In genomic region chr1:55048453-55049270, GRCh38 we compare ENCODE assay signal across 18 cellular contexts. TPM values are rescaled to one million over a fixed set of nuclear protein-coding genes. Genes with fewer than 3 reads are reported as not detected.
"Had no signal": no experiment of that assay in that cellular context is flagged by ENCODE, and none has a peak within 500 bp of the region (broad histone marks: within the 10 kb centered on the region; RNA-seq: fewer than 3 reads in every experiment).

No MANE protein-coding gene starts in this region.

- ATAC-seq: activated CD4-positive, CD25-positive, alpha-beta regulatory T cell treated with anti-CD3 and anti-CD28 coated beads, Interleukin-2, amount 50 U/mL, for 24 hours; naive thymus-derived CD8-positive, alpha-beta T cell had no signal

- DNase-seq: activated CD4-positive, alpha-beta memory T cell treated with anti-CD3 and anti-CD28 coated beads for 36 hours; activated naive CD8-positive, alpha-beta T cell treated with anti-CD3 and anti-CD28 coated beads, Interleukin-2, amount 10 ng/mL, durations not matched to agents 7 days and 5 days; activated T-cell treated with anti-CD3 and anti-CD28 coated beads, Interleukin-2, amount 50 U/mL, for 48 hours; esophagus squamous epithelium; foreskin fibroblast; heart left ventricle; naive thymus-derived CD8-positive, alpha-beta T cell; occipital lobe; sigmoid colon; stimulated activated naive CD4-positive, alpha-beta T cell; transverse colon had no signal

- H3K9me3 ChIP-seq: esophagus squamous epithelium, heart left ventricle, sigmoid colon, transverse colon had no signal

- H3K4me1 Mint-ChIP-seq: activated naive CD8-positive, alpha-beta T cell treated with anti-CD3 and anti-CD28 coated beads, Interleukin-2, amount 10 ng/mL, durations not matched to agents 7 days and 5 days; naive thymus-derived CD8-positive, alpha-beta T cell had no signal

- H3K27me3 ChIP-seq: esophagus squamous epithelium, heart left ventricle, sigmoid colon, transverse colon had no signal

- H3K4me3 ChIP-seq: esophagus squamous epithelium, heart left ventricle, sigmoid colon, transverse colon had no signal

- H3K4me1 ChIP-seq: esophagus squamous epithelium, transverse colon had no signal

- H3K4me3 Mint-ChIP-seq: activated CD4-positive, alpha-beta memory T cell treated with anti-CD3 and anti-CD28 coated beads for 36 hours; activated naive CD8-positive, alpha-beta T cell treated with anti-CD3 and anti-CD28 coated beads, Interleukin-2, amount 10 ng/mL, durations not matched to agents 7 days and 5 days; naive thymus-derived CD8-positive, alpha-beta T cell; T-helper 1 cell treated with Interleukin-12 subunit alpha and Interleukin-12 subunit beta and Interleukin-4 antibody, amounts not matched to agents 30 μg/mL and 1 μg/mL, for 36 hours had no signal

- H3K27me3 Mint-ChIP-seq: activated CD4-positive, alpha-beta memory T cell treated with anti-CD3 and anti-CD28 coated beads for 36 hours had no signal

- H3K9me3 Mint-ChIP-seq: activated CD4-positive, alpha-beta memory T cell treated with anti-CD3 and anti-CD28 coated beads for 36 hours; activated naive CD8-positive, alpha-beta T cell treated with anti-CD3 and anti-CD28 coated beads, Interleukin-2, amount 10 ng/mL, durations not matched to agents 7 days and 5 days; naive thymus-derived CD8-positive, alpha-beta T cell; T-helper 1 cell treated with Interleukin-12 subunit alpha and Interleukin-12 subunit beta and Interleukin-4 antibody, amounts not matched to agents 30 μg/mL and 1 μg/mL, for 36 hours had no signal

- H3K27ac Mint-ChIP-seq: activated CD4-positive, alpha-beta memory T cell treated with anti-CD3 and anti-CD28 coated beads for 36 hours; activated naive CD8-positive, alpha-beta T cell treated with anti-CD3 and anti-CD28 coated beads, Interleukin-2, amount 10 ng/mL, durations not matched to agents 7 days and 5 days; T-helper 1 cell treated with Interleukin-12 subunit alpha and Interleukin-12 subunit beta and Interleukin-4 antibody, amounts not matched to agents 30 μg/mL and 1 μg/mL, for 36 hours had no signal

- H3K27ac ChIP-seq: esophagus squamous epithelium, heart left ventricle, sigmoid colon, transverse colon had no signal

- H3K36me3 Mint-ChIP-seq: activated CD4-positive, alpha-beta memory T cell treated with anti-CD3 and anti-CD28 coated beads for 36 hours; activated naive CD8-positive, alpha-beta T cell treated with anti-CD3 and anti-CD28 coated beads, Interleukin-2, amount 10 ng/mL, durations not matched to agents 7 days and 5 days; naive thymus-derived CD8-positive, alpha-beta T cell had no signal

- H3K36me3 ChIP-seq: heart left ventricle, sigmoid colon, transverse colon had no signal

RNA-seq across cellular contexts. Expression of gene PCSK9, which starts 9.3 kb away (rescaled TPM):
- total RNA-seq: activated CD4-positive, alpha-beta memory T cell treated with anti-CD3 and anti-CD28 coated beads for 36 hours; activated naive CD8-positive, alpha-beta T cell treated with anti-CD3 and anti-CD28 coated beads, Interleukin-2, amount 10 ng/mL, durations not matched to agents 7 days and 5 days; lung microvascular endothelial cell; mononuclear cell; naive thymus-derived CD8-positive, alpha-beta T cell had no signal
- polyA plus RNA-seq: naive thymus-derived CD8-positive, alpha-beta T cell had no signal

RNA-seq across cellular contexts. Expression of gene BSND, which starts 49.9 kb away (rescaled TPM):
- total RNA-seq: activated CD4-positive, alpha-beta memory T cell treated with anti-CD3 and anti-CD28 coated beads for 36 hours; activated naive CD8-positive, alpha-beta T cell treated with anti-CD3 and anti-CD28 coated beads, Interleukin-2, amount 10 ng/mL, durations not matched to agents 7 days and 5 days; aorta; bronchial epithelial cell; esophagus squamous epithelium; heart left ventricle; lung microvascular endothelial cell; mononuclear cell; naive thymus-derived CD8-positive, alpha-beta T cell; occipital lobe; pulmonary artery endothelial cell; sigmoid colon; transverse colon had no signal
- polyA plus RNA-seq: aorta; heart left ventricle; naive thymus-derived CD8-positive, alpha-beta T cell; sigmoid colon had no signal
